In genomic region chr16:70681382-70682238, GRCh38 we compare ENCODE assay signal across 11 cellular contexts. TPM values are rescaled to one million over a fixed set of nuclear protein-coding genes. Genes with fewer than 3 reads are reported as not detected.
DNase-seq lines count a peak whose midpoint lies in the region; ATAC-seq, FAIRE-seq and TF ChIP-seq lines count a peak whose summit lies in the region.
"Had no signal": no experiment of that assay in that cellular context is flagged by ENCODE, and none has a peak within 500 bp of the region (broad histone marks: within the 10 kb centered on the region; RNA-seq: fewer than 3 reads in every experiment).

No MANE protein-coding gene starts in this region.

- H3K4me3 ChIP-seq in DND-41 (ENCODE audit: low read depth in 1 of 2, low read length in 2 of 2) (no peak overlapping the region), bronchial epithelial cell (ENCODE audit: low read depth, low read length) (peak overlapping the region; percentile 10), keratinocyte (ENCODE audit: control insufficient read depth in 2 of 3, extremely low read depth in 1 of 3, insufficient read depth in 2 of 3, low read depth in 1 of 3, low read length in 3 of 3) (peak overlapping the region in 2 of 3 experiments; percentile 38), gastrocnemius medialis (no peak overlapping the region), SJCRH30 (no peak overlapping the region)
- H3K4me3 ChIP-seq: HAP-1 had no signal

- no peak for DNase-seq in DND-41
- DNase-seq in bronchial epithelial cell (ENCODE audit: low read depth), result no peak
- DNase-seq in keratinocyte (ENCODE audit: low read depth, low spot score), result no peak
- no peak for DNase-seq in gastrocnemius medialis
- DNase-seq in hepatic stellate cell (ENCODE audit: low spot score), result no peak
- no peak for DNase-seq in SJCRH30
- DNase-seq in NCI-H748 treated with DMSO at 0.1 percent for 48 hours (lab: John Stamatoyannopoulos, UW), result no peak
- DNase-seq: T-helper 9 cell had no signal

- H3K4me1 ChIP-seq in DND-41 (ENCODE audit: insufficient read depth, low read length) (peaks cover 21% of the 10 kb centered on the region), keratinocyte (ENCODE audit: control insufficient read depth, extremely low read depth, insufficient read depth, low read length) (peaks cover 43% of the 10 kb centered on the region), gastrocnemius medialis (peaks cover 37 to 49% of the 10 kb centered on the region in 2 donors), SJCRH30 (peaks cover 3% of the 10 kb centered on the region; the same call in 1 of the 2 replicates)
- H3K4me1 ChIP-seq: HAP-1 had no signal

- H3K36me3 ChIP-seq in DND-41 (ENCODE audit: insufficient read depth, low read length) (peaks cover 32% of the 10 kb centered on the region), bronchial epithelial cell (ENCODE audit: control insufficient read depth, insufficient read depth, low read length) (peaks cover 43% of the 10 kb centered on the region), keratinocyte (ENCODE audit: control insufficient read depth in 2 of 2, extremely low read depth in 1 of 2, insufficient read depth in 2 of 2, low read length in 2 of 2) (peaks cover 18 to 23% of the 10 kb centered on the region in 2 experiments), gastrocnemius medialis (peaks cover 0 to 30% of the 10 kb centered on the region in 2 donors), SJCRH30 (peaks cover 9% of the 10 kb centered on the region; the same call in 1 of the 2 replicates)

- dilution Hi-C loops in keratinocyte (cut with MboI; ENCODE audit: extremely low pct_ligation_motif_present, low sequenced_read_pairs), result no loop called here

- H3K27me3 ChIP-seq in DND-41 (ENCODE audit: insufficient read depth, low read length, poor library complexity) (no peaks in the 10 kb centered on the region), bronchial epithelial cell (ENCODE audit: control insufficient read depth, insufficient read depth, low read length) (no peaks in the 10 kb centered on the region), keratinocyte (ENCODE audit: control insufficient read depth, extremely low read depth, insufficient read depth, low read length) (no peaks in the 10 kb centered on the region), gastrocnemius medialis (no peaks in the 10 kb centered on the region), SJCRH30 (no peaks in the 10 kb centered on the region)

- in situ Hi-C loops in gastrocnemius medialis (cut with MboI; ENCODE audit: low sequenced_read_pairs in 4 of 4), result loop anchor here in 2 of 4 donors (5.0 to 10.0 kb wide), 3 partner anchors 53 to 91 kb away; no protein-coding TSS in a partner anchor

- H3K79me2 ChIP-seq in DND-41 (ENCODE audit: insufficient read depth, low read length), result peaks cover 23% of the 10 kb centered on the region
- H3K79me2 ChIP-seq in keratinocyte (ENCODE audit: control insufficient read depth, insufficient read depth, low read length), result peaks cover 51% of the 10 kb centered on the region

- intact Hi-C loops in gastrocnemius medialis (cut with DNase I; ENCODE audit: low total_unique reads), result no loop called here

- H3K9me3 ChIP-seq in DND-41 (ENCODE audit: insufficient read depth, low read length, severe bottlenecking) (no peaks in the 10 kb centered on the region), keratinocyte (ENCODE audit: control insufficient read depth, low read depth, low read length) (no peaks in the 10 kb centered on the region), gastrocnemius medialis (no peaks in the 10 kb centered on the region), SJCRH30 (replicated peaks) (no peaks in the 10 kb centered on the region)
- H3K9me3 ChIP-seq: HAP-1 had no signal

- H2AFZ ChIP-seq in DND-41 (ENCODE audit: low read depth, low read length), result no peak overlapping the region
- H2AFZ ChIP-seq in keratinocyte (ENCODE audit: control insufficient read depth, low read length), result no peak overlapping the region

- H3K9ac ChIP-seq in DND-41 (ENCODE audit: low read depth, low read length), result no peak overlapping the region
- H3K9ac ChIP-seq in keratinocyte (ENCODE audit: control insufficient read depth, extremely low read depth, insufficient read depth, low read length), result peak overlapping the region; percentile 37

- no peak for ATAC-seq in DND-41 (ENCODE audit: insufficient read depth, low read depth)
- no peak for ATAC-seq in gastrocnemius medialis
- ATAC-seq in GM21529 (IDR thresholded peaks at IDR 0.05; ENCODE audit: unreplicated experiment), result no peak

- H3K9me1 ChIP-seq in keratinocyte (ENCODE audit: control insufficient read depth, extremely low read depth, insufficient read depth, low read length), result no peaks in the 10 kb centered on the region

- no peak for FAIRE-seq in bronchial epithelial cell (lab: Jason Lieb, UNC)
- peak; percentile 46 for FAIRE-seq in keratinocyte (lab: Jason Lieb, UNC)

- H4K20me1 ChIP-seq in DND-41 (ENCODE audit: insufficient read depth, low read length) (peaks cover 50% of the 10 kb centered on the region), keratinocyte (ENCODE audit: control insufficient read depth, extremely low read depth, insufficient read depth, low read length) (peaks cover 6% of the 10 kb centered on the region)

- H3K27ac ChIP-seq in DND-41 (ENCODE audit: low read length) (no peak overlapping the region), keratinocyte (ENCODE audit: control insufficient read depth, insufficient read depth, low read length) (peak overlapping the region; percentile 20), gastrocnemius medialis (peak overlapping the region; percentile 44 to 63 (median 54)), SJCRH30 (no peak overlapping the region)

- H3K4me2 ChIP-seq in DND-41 (ENCODE audit: insufficient read depth, low read length), result peak overlapping the region; percentile 17; the same call in 1 of the 2 replicates
- peak overlapping the region; percentile 71 for H3K4me2 ChIP-seq in keratinocyte (ENCODE audit: control insufficient read depth, extremely low read depth, insufficient read depth, low read depth, low read length)

- no peak for TF ChIP-seq POLR2A in gastrocnemius medialis (IDR thresholded peaks at IDR 0.05)

- TF ChIP-seq CTCF in DND-41 (IDR thresholded peaks at IDR 0.05; ENCODE audit: borderline replicate concordance, extremely low read depth, low read length, poor library complexity, severe bottlenecking) (no peak), bronchial epithelial cell (IDR thresholded peaks at IDR 0.05; ENCODE audit: insufficient read depth, low read length, severe bottlenecking) (no peak), keratinocyte (optimal IDR thresholded peaks at IDR 0.05 in 1 of 3, IDR thresholded peaks at IDR 0.05 in 1 of 3, conservative IDR thresholded peaks at IDR 0.05 in 1 of 3; ENCODE audit: extremely low read depth in 1 of 3, insufficient read depth in 2 of 3, low read length in 3 of 3) (no peak), gastrocnemius medialis (IDR thresholded peaks at IDR 0.05 in 4 of 5, conservative IDR thresholded peaks at IDR 0.05 in 1 of 5) (no peak)

RNA-seq across cellular contexts. Expression of gene MTSS2, which starts 4.2 kb away (rescaled TPM):
- 20.0 and 42.6 TPM in 2 replicates for total RNA-seq in bronchial epithelial cell
- 13.3 to 22.3 TPM (median 21.8 TPM) in 3 replicates for polyA plus RNA-seq in keratinocyte
- 24.4 TPM for polyA plus RNA-seq in keratinocyte (2011; ENCODE audit: low read depth)
- 15.5 and 40.8 TPM in 2 replicates for polyA plus RNA-seq in keratinocyte (2011; cell fraction: cytosol; rRNA removed)
- polyA plus RNA-seq in keratinocyte (2011; cell fraction: nucleus; rRNA removed), result 38.5 and 49.9 TPM in 2 replicates
- 16.8 and 39.7 TPM in 2 replicates for polyA plus RNA-seq in keratinocyte (2012; ENCODE audit: low replicate concordance)
- polyA minus RNA-seq in keratinocyte, result 12.8 to 45.1 TPM (median 20.7 TPM) in 3 replicates
- 52.2 TPM for polyA minus RNA-seq in keratinocyte (2011; cell fraction: cytosol; rRNA and poly(A)+ RNA removed)
- 20.7 and 31.0 TPM in 2 replicates for polyA minus RNA-seq in keratinocyte (2011; cell fraction: nucleus; rRNA and poly(A)+ RNA removed)
- total RNA-seq in gastrocnemius medialis, result 100 to 1,000 TPM in 1 of 4 donors, 10 to 100 TPM in 3; 42.6 to 160 (median 93.9) TPM
- 24.6 and 27.4 TPM in 2 replicates for total RNA-seq in SJCRH30 (2014; rRNA removed; shearing (Covaris generic))

RNA-seq across cellular contexts. Expression of gene IL34, which starts 35.3 kb away (rescaled TPM):
- total RNA-seq in bronchial epithelial cell, result 0.26 and 2.0 TPM in 2 replicates
- 0.08 to 0.42 TPM (median 0.14 TPM) in 3 replicates for polyA plus RNA-seq in keratinocyte
- polyA plus RNA-seq in keratinocyte (2011; ENCODE audit: low read depth), result 1.8 TPM
- 0.33 and 0.39 TPM in 2 replicates for polyA plus RNA-seq in keratinocyte (2011; cell fraction: cytosol; rRNA removed)
- polyA plus RNA-seq in keratinocyte (2011; cell fraction: nucleus; rRNA removed), result 0.23 and 0.47 TPM in 2 replicates
- polyA plus RNA-seq in keratinocyte (2012; ENCODE audit: low replicate concordance), result 0.13 and 4.6 TPM in 2 replicates
- 0.73 TPM in 1 of 3 replicates, not detected in the others for polyA minus RNA-seq in keratinocyte
- not detected for polyA minus RNA-seq in keratinocyte (2011; cell fraction: cytosol; rRNA and poly(A)+ RNA removed)
- 0.53 TPM in 1 of 2 replicates, not detected in the other for polyA minus RNA-seq in keratinocyte (2011; cell fraction: nucleus; rRNA and poly(A)+ RNA removed)
- total RNA-seq in gastrocnemius medialis, result 10 to 100 TPM in 3 of 4 donors, under 1 TPM in 1; 0.71 to 93.0 (median 22.1) TPM
- 0.61 and 0.75 TPM in 2 replicates for total RNA-seq in SJCRH30 (2014; rRNA removed; shearing (Covaris generic))
- total RNA-seq: HT1080 had no signal

Comparison
In these comparisons a context has a peak if more than half of its experiments do, and no peak if none do; other contexts are left out.
1. H3K27ac ChIP-seq: peak in keratinocyte (single experiment) and gastrocnemius medialis (4 of 4); none in DND-41 (single experiment) and SJCRH30 (single experiment).
2. H3K4me3 ChIP-seq: peak in bronchial epithelial cell (single experiment) and keratinocyte (2 of 3); none in DND-41 (0 of 2), gastrocnemius medialis (0 of 4) and SJCRH30 (single experiment).